In the genomic region with DNA sequence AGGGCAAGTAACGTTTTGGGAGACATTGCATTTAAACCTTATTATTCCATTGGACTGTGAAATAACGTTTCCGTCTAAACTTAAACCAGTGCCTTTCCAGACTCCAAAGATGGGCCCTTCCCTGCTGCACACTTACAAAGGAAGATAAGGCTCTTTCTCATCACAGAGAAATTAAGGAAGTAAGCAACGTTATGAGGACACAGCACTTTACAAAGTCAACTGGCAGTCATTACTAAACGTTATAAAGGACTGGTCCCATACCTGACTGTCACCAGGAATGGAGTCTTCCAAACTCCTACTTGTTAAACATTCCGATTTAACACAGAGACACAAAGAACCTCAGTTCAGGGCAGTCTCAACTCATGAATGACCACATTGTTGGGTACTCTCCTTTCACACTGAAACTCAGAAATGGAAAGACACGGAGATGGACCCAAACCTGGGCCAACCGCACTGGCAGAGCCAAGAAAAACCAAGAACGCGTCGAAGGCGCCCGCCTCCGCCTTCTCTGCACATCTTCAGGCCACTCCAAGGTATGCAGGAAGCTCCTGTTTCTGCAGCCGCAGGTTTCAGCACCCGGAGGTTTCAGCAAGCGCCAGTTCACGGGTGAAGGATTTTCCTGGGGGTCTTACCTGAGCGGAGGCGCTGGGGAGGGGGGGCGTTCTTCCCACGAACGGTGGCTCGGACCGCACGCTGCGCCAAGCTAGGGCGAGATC, we compare ENCODE assay signal across 8 cellular contexts. TPM values are rescaled to one million over a fixed set of nuclear protein-coding genes. Genes with fewer than 3 reads are reported as not detected.
DNase-seq lines count a peak whose midpoint lies in the region; ATAC-seq and TF ChIP-seq lines count a peak whose summit lies in the region.

No MANE protein-coding gene starts in this region.

- H3K27ac Mint-ChIP-seq in CD8-positive, alpha-beta memory T cell, result peak overlapping the region; percentile 7 to 97 (median 86)

- intact Hi-C loops in dorsolateral prefrontal cortex (cut with DNase I) (no loop called here), thyroid gland (cut with DNase I) (no loop called here)

- peak overlapping the region; percentile 96 to 99 (median 97) for H3K4me3 Mint-ChIP-seq in CD8-positive, alpha-beta memory T cell

- peak overlapping the region; percentile 51 for H3K27ac ChIP-seq in CD8-positive, alpha-beta memory T cell (ENCODE audit: low read depth, low read length)
- H3K27ac ChIP-seq in SK-N-MC (no peak overlapping the region), dorsolateral prefrontal cortex (peak overlapping the region; percentile 49 to 96 (median 90)), thyroid gland (peak overlapping the region in 2 of 3 donors; percentile 77 to 82)

- peak overlapping the region; percentile 73 for H3K4me3 ChIP-seq in CD8-positive, alpha-beta memory T cell (ENCODE audit: low read length)
- H3K4me3 ChIP-seq in SK-N-MC, result peak overlapping the region; percentile 95
- H3K4me3 ChIP-seq in dorsolateral prefrontal cortex, result peak overlapping the region; percentile 65 to 99 (median 97)
- H3K4me3 ChIP-seq in thyroid gland (replicated peaks in 1 of 3), result peak overlapping the region; percentile 7 to 95 (median 82)

- whole genome bisulfite sequencing in thyroid gland, 2 donors, result 3 to 9% methylated on average over 14 to 26 of the region's 28 CpGs

- CTCF ChIA-PET in CD8-positive, alpha-beta memory T cell (lab: Charles Lee), result interaction anchor here (1.3 to 3.6 kb wide), 4 partner anchors 11 to 39 kb away, joined by 3 to 17 read pairs (median 10); no protein-coding TSS in a partner anchor

- H3K9ac ChIP-seq in SK-N-MC (ENCODE audit: insufficient read length), result peak overlapping the region; percentile 63

- peaks cover 0 to 11% (median 2%) of the 10 kb centered on the region in 3 donors for H3K36me3 Mint-ChIP-seq in CD8-positive, alpha-beta memory T cell

- ATAC-seq in GM19395 (IDR thresholded peaks at IDR 0.05; ENCODE audit: unreplicated experiment) (peak; percentile 17), HG03439 (IDR thresholded peaks at IDR 0.05; ENCODE audit: unreplicated experiment) (peak; percentile 12)

- no peaks in the 10 kb centered on the region for H3K9me3 ChIP-seq in CD8-positive, alpha-beta memory T cell (ENCODE audit: low read length)
- H3K9me3 ChIP-seq in SK-N-MC (ENCODE audit: low read depth, low read length) (no peaks in the 10 kb centered on the region), thyroid gland (no peaks in the 10 kb centered on the region)

- no peaks in the 10 kb centered on the region for H3K27me3 Mint-ChIP-seq in CD8-positive, alpha-beta memory T cell

- no peak for DNase-seq in CD8-positive, alpha-beta memory T cell
- DNase-seq in SK-N-MC (ENCODE audit: low read depth, low spot score) (no peak), dorsolateral prefrontal cortex (peak in 4 of 10 donors; percentile 24 to 42 (median 36)), medulla oblongata (ENCODE audit: extremely low spot score) (peak; percentile 79), thyroid gland (peak; percentile 50 to 57), GM19240 (ENCODE audit: insufficient read length, low spot score) (no peak)

- H3K27me3 ChIP-seq in CD8-positive, alpha-beta memory T cell (ENCODE audit: insufficient read depth, low read length, poor library complexity, severe bottlenecking), result no peaks in the 10 kb centered on the region
- H3K27me3 ChIP-seq in dorsolateral prefrontal cortex (no peaks in the 10 kb centered on the region), thyroid gland (no peaks in the 10 kb centered on the region)

- H3K36me3 ChIP-seq in CD8-positive, alpha-beta memory T cell (ENCODE audit: insufficient read depth, low read length), result no peaks in the 10 kb centered on the region
- H3K36me3 ChIP-seq in SK-N-MC (ENCODE audit: insufficient read depth, low read length) (peaks cover 10% of the 10 kb centered on the region; the same call in 1 of the 2 replicates), thyroid gland (no peaks in the 10 kb centered on the region)

- peaks cover 20% of the 10 kb centered on the region for H3K4me1 ChIP-seq in CD8-positive, alpha-beta memory T cell (ENCODE audit: insufficient read depth, low read length)
- peaks cover 8 to 18% of the 10 kb centered on the region in 2 donors for H3K4me1 ChIP-seq in thyroid gland

- H3K9me3 Mint-ChIP-seq in CD8-positive, alpha-beta memory T cell, result no peaks in the 10 kb centered on the region

- TF ChIP-seq POLR2A in thyroid gland (IDR thresholded peaks at IDR 0.05), result no peak

- POLR2A ChIA-PET in CD8-positive, alpha-beta memory T cell (lab: Charles Lee), result no interaction called here

- H3K4me1 Mint-ChIP-seq in CD8-positive, alpha-beta memory T cell, result peaks cover 33 to 39% (median 33%) of the 10 kb centered on the region in 3 donors

- TF ChIP-seq CTCF in dorsolateral prefrontal cortex (IDR thresholded peaks at IDR 0.05 in 54 of 56, conservative IDR thresholded peaks at IDR 0.05 in 2 of 56; ENCODE audit: low read depth in 1 of 56, partially characterized antibody in 56 of 56), result no peak
- TF ChIP-seq CTCF in thyroid gland (IDR thresholded peaks at IDR 0.05), result no peak

RNA-seq across cellular contexts. Expression of a gene that starts 0.7 kb away (rescaled TPM):
- total RNA-seq in CD8-positive, alpha-beta memory T cell, result 10 to 100 TPM; 26.6 to 27.9 TPM
- 30.9 TPM for polyA plus RNA-seq in CD8-positive, alpha-beta memory T cell
- total RNA-seq in dorsolateral prefrontal cortex (100 to 1,000 TPM in 1 of 120 experiments, 10 to 100 TPM in 119; 39.6 to 102 (median 74.6) TPM), thyroid gland (10 to 100 TPM; 22.7 to 35.3 (median 29.6) TPM)

Comparison
In these comparisons a context has a peak if more than half of its experiments do, and no peak if none do; other contexts are left out.
1. DNase-seq: peak in medulla oblongata (single experiment) and thyroid gland (2 of 2); none in CD8-positive, alpha-beta memory T cell (0 of 5), SK-N-MC (single experiment) and GM19240 (single experiment).
2. Peak in every context shown above with its lines, with median percentiles within 50 percentile points of each other: H3K4me3 ChIP-seq.